8 cellular contexts compared by ENCODE assay signal in genomic region chr1:202019235-202019558, GRCh38. TPM values are rescaled to one million over a fixed set of nuclear protein-coding genes. Genes with fewer than 3 reads are reported as not detected.
A peak's percentile ranks its signal among the peaks of the same experiment; 100 is the strongest.
DNase-seq lines count a peak whose midpoint lies in the region; ATAC-seq, FAIRE-seq and TF ChIP-seq lines count a peak whose summit lies in the region.
"Not testable (repeated sequence)": the region's sequence is repeated elsewhere in the genome, so short reads cannot be mapped to it uniquely, and the experiment has no call there.

No MANE protein-coding gene starts in this region.

- peak overlapping the region in 10 of 11 experiments; percentile 14 to 55 (median 38); a peak in 15 of 22 replicates for H3K4me2 ChIP-seq in BLaER1 treated with 17β-estradiol and CSF1 and Interleukin-3, amounts not matched to agents 10 nM and 100 nM
- peak overlapping the region; percentile 83 for H3K4me2 ChIP-seq in HCT116 (ENCODE audit: low read length)
- H3K4me2 ChIP-seq in mesenchymal stem cell (ENCODE audit: low read length, poor library complexity, severe bottlenecking): not testable (repeated sequence)

- CTCF ChIA-PET in HCT116 (lab: Charles Lee): interaction anchor here (0.7 kb wide), 1 partner anchor 65 kb away, joined by 3 read pairs; no protein-coding TSS in a partner anchor
- CTCF ChIA-PET in RWPE1 (lab: Yijun Ruan, JAX): interaction anchor here (0.7 to 1.1 kb wide), 3 partner anchors 9 to 100 kb away, joined by 3 to 8 read pairs (median 3); partner anchors contain the start of gene ELF3

- peaks cover 11% of the 10 kb centered on the region for H3K79me1 ChIP-seq in mesenchymal stem cell (replicated peaks; ENCODE audit: low read length, poor library complexity, severe bottlenecking)

- not testable (repeated sequence) for H3K23ac ChIP-seq in mesenchymal stem cell (ENCODE audit: low read length in 2 of 2)

- TF ChIP-seq RAD21 in HCT116 (IDR thresholded peaks at IDR 0.05; ENCODE audit: low read depth): not testable (repeated sequence)

- WGBS in mesenchymal stem cell: 90% methylated on average over 8 of the region's 8 CpGs
- WGBS in pancreas, 2 donors: 70 to 72% methylated on average over 8 of the region's 8 CpGs

- H3K79me2 ChIP-seq in HCT116 (ENCODE audit: insufficient read depth, low read length): peaks cover 11% of the 10 kb centered on the region; the same call in 1 of the 2 replicates

- H2BK12ac ChIP-seq in mesenchymal stem cell (ENCODE audit: low read length in 2 of 2): not testable (repeated sequence)

- H3K14ac ChIP-seq in mesenchymal stem cell (ENCODE audit: low read length in 2 of 2): peak overlapping the region in 1 of 2 experiments; percentile 19

- H2BK120ac ChIP-seq in mesenchymal stem cell (ENCODE audit: low read depth, low read length): not testable (repeated sequence)

- not testable (repeated sequence) for H2AFZ ChIP-seq in HCT116 (ENCODE audit: low read depth, low read length, poor library complexity, severe bottlenecking); mesenchymal stem cell (ENCODE audit: low read depth, low read length)

- H3K4me3 ChIP-seq in BLaER1 treated with 17β-estradiol and CSF1 and Interleukin-3, amounts not matched to agents 10 nM and 100 nM; colonic mucosa; cardiac muscle cell; mesenchymal stem cell (ENCODE audit: insufficient read depth in 1 of 2, low read depth in 1 of 2, low read length in 2 of 2); pancreas; upper lobe of right lung: not testable (repeated sequence)
- H3K4me3 ChIP-seq in HCT116 (replicated peaks in 1 of 2; ENCODE audit: low read depth in 1 of 2, low read length in 2 of 2): peak overlapping the region; percentile 23 to 48; a peak in 3 of 4 replicates

- RAD21 ChIA-PET in HCT116 (lab: Charles Lee; ENCODE audit: low non-redundant PET in 1 of 2, low total read pairs in 2 of 2, uncharacterized antibody in 2 of 2, unreplicated experiment in 2 of 2): not testable (repeated sequence)

- not testable (repeated sequence) for H3K27ac ChIP-seq in BLaER1 treated with 17β-estradiol and CSF1 and Interleukin-3, amounts not matched to agents 10 nM and 100 nM; mesenchymal stem cell (ENCODE audit: low read length, poor library complexity, severe bottlenecking)
- H3K27ac ChIP-seq in HCT116 (ENCODE audit: low read depth, low read length) (peak overlapping the region; percentile 94), RWPE1 (peak overlapping the region; percentile 89), colonic mucosa (peak overlapping the region; percentile 93), cardiac muscle cell (peak overlapping the region; percentile 76), pancreas (peak overlapping the region in 3 of 4 donors; percentile 68 to 97 (median 91)), upper lobe of right lung (peak overlapping the region; percentile 70)

- intact Hi-C loops in HCT116 (cut with micrococcal nuclease); pancreas (cut with DNase I); upper lobe of right lung (cut with DNase I): not testable (repeated sequence)
- intact Hi-C loops in colonic mucosa (cut with DNase I): loop anchor here (2.0 kb wide), 1 partner anchor 68 kb away; no protein-coding TSS in a partner anchor

- not testable (repeated sequence) for H3K9me2 ChIP-seq in HCT116 (ENCODE audit: insufficient read depth)

- H3K36me3 ChIP-seq in BLaER1 treated with 17β-estradiol and CSF1 and Interleukin-3, amounts not matched to agents 10 nM and 100 nM; HCT116 (ENCODE audit: control insufficient read depth in 1 of 2, insufficient read depth in 2 of 2, low read length in 2 of 2); colonic mucosa; cardiac muscle cell: not testable (repeated sequence)
- H3K36me3 ChIP-seq in mesenchymal stem cell (ENCODE audit: control insufficient read depth in 1 of 2, insufficient read depth in 2 of 2, low read depth in 1 of 2, low read length in 2 of 2) (peaks cover 0 to 40% of the 10 kb centered on the region in 2 experiments), pancreas (peaks cover 0 to 26% (median 5%) of the 10 kb centered on the region in 3 donors), upper lobe of right lung (peaks cover 17% of the 10 kb centered on the region)

- peaks cover 0 to 15% (median 13%) of the 10 kb centered on the region in 10 experiments; a peak in 17 of 20 replicates for H3K4me1 ChIP-seq in BLaER1 treated with 17β-estradiol and CSF1 and Interleukin-3, amounts not matched to agents 10 nM and 100 nM
- H3K4me1 ChIP-seq in HCT116 (ENCODE audit: control insufficient read depth in 1 of 2, insufficient read depth in 2 of 2, low read length in 2 of 2): peaks cover 95 to 100% of the 10 kb centered on the region in 2 experiments
- H3K4me1 ChIP-seq in colonic mucosa, upper lobe of right lung: not testable (repeated sequence)
- peaks cover 20% of the 10 kb centered on the region for H3K4me1 ChIP-seq in cardiac muscle cell (ENCODE audit: low read depth)
- peaks cover 37% of the 10 kb centered on the region for H3K4me1 ChIP-seq in mesenchymal stem cell (ENCODE audit: control insufficient read depth, insufficient read depth, low read depth, low read length)
- peaks cover 35 to 43% (median 37%) of the 10 kb centered on the region in 3 donors for H3K4me1 ChIP-seq in pancreas

- not testable (repeated sequence) for BruUV-seq in HCT116 (replicated peaks; lab: Mats Ljungman, UMichigan)

- H3K9ac ChIP-seq in BLaER1 treated with 17β-estradiol and CSF1 and Interleukin-3, amounts not matched to agents 10 nM and 100 nM; mesenchymal stem cell (ENCODE audit: low read length): not testable (repeated sequence)
- H3K9ac ChIP-seq in HCT116 (ENCODE audit: low read length) (peak overlapping the region; percentile 66), colonic mucosa (ENCODE audit: low read depth in 2 of 2, low read length in 2 of 2) (peak overlapping the region; percentile 73 to 98)

- DNase-seq in HCT116 (ENCODE audit: low read depth, low spot score); colonic mucosa; cardiac muscle cell (ENCODE audit: low read depth in 1 of 2, low spot score in 1 of 2); mesenchymal stem cell; pancreas; upper lobe of right lung: not testable (repeated sequence)
- DNase-seq in RWPE1 (ENCODE audit: low spot score): peak; percentile 62

- H3K18ac ChIP-seq in mesenchymal stem cell (ENCODE audit: low read depth in 1 of 2, low read length in 2 of 2): peak overlapping the region in 1 of 2 experiments; percentile 52

- TF ChIP-seq POLR2A in HCT116 (IDR thresholded peaks at IDR 0.05; ENCODE audit: borderline replicate concordance, extremely low read depth, insufficient read depth, insufficient read length): not testable (repeated sequence)

- not testable (repeated sequence) for H2BK15ac ChIP-seq in mesenchymal stem cell (ENCODE audit: low read depth, poor library complexity, severe bottlenecking)

- not testable (repeated sequence) for H4K20me1 ChIP-seq in BLaER1 treated with 17β-estradiol and CSF1 and Interleukin-3, amounts not matched to agents 10 nM and 100 nM; HCT116 (ENCODE audit: insufficient read depth)

- H3K4ac ChIP-seq in mesenchymal stem cell (ENCODE audit: low read depth in 1 of 2, low read length in 2 of 2): not testable (repeated sequence)

- H3K27me3 ChIP-seq in BLaER1 treated with 17β-estradiol and CSF1 and Interleukin-3, amounts not matched to agents 10 nM and 100 nM; HCT116 (ENCODE audit: insufficient read depth, low read length); colonic mucosa; cardiac muscle cell; pancreas; upper lobe of right lung: not testable (repeated sequence)
- peaks cover 0 to 15% of the 10 kb centered on the region in 2 experiments for H3K27me3 ChIP-seq in mesenchymal stem cell (ENCODE audit: control insufficient read depth in 1 of 2, insufficient read depth in 1 of 2, low read length in 2 of 2)

- H4K91ac ChIP-seq in mesenchymal stem cell (ENCODE audit: low read length): peak overlapping the region; percentile 64

- H4K8ac ChIP-seq in mesenchymal stem cell (ENCODE audit: low read length): peak overlapping the region; percentile 35

- ATAC-seq in HCT116, pancreas, upper lobe of right lung: not testable (repeated sequence)

- not testable (repeated sequence) for FAIRE-seq in pancreas (lab: Jason Lieb, UNC)

- POLR2A ChIA-PET in HCT116 (lab: Charles Lee): interaction anchor here (9.1 kb wide), 1 partner anchor 8 kb away, joined by 174 read pairs; the partner anchor contains the start of gene ELF3
- POLR2A ChIA-PET in RWPE1 (lab: Yijun Ruan, JAX; ENCODE audit: low non-redundant PET): not testable (repeated sequence)

- not testable (repeated sequence) for H3K9me3 ChIP-seq in BLaER1 treated with 17β-estradiol and CSF1 and Interleukin-3, amounts not matched to agents 10 nM and 100 nM (replicated peaks in 1 of 11); HCT116 (ENCODE audit: control insufficient read depth in 1 of 2, insufficient read depth in 1 of 2, low read depth in 1 of 2, low read length in 2 of 2); colonic mucosa; cardiac muscle cell (ENCODE audit: low read depth); mesenchymal stem cell (ENCODE audit: control insufficient read depth, low read length); pancreas; upper lobe of right lung

- TF ChIP-seq CTCF in HCT116 (IDR thresholded peaks at IDR 0.05 in 2 of 3, conservative IDR thresholded peaks at IDR 0.05 in 1 of 3; ENCODE audit: borderline replicate concordance in 1 of 3, insufficient read depth in 1 of 3, low read depth in 2 of 3, low read length in 2 of 3); RWPE1 (conservative IDR thresholded peaks at IDR 0.05; ENCODE audit: low read depth); colonic mucosa (IDR thresholded peaks at IDR 0.05); cardiac muscle cell (IDR thresholded peaks at IDR 0.05; ENCODE audit: low read depth, low read length); pancreas (IDR thresholded peaks at IDR 0.05); upper lobe of right lung (IDR thresholded peaks at IDR 0.05): not testable (repeated sequence)

- H2BK5ac ChIP-seq in mesenchymal stem cell (ENCODE audit: low read depth, low read length, poor library complexity, severe bottlenecking): not testable (repeated sequence)

- H2AK5ac ChIP-seq in mesenchymal stem cell (ENCODE audit: low read length, severe bottlenecking): peak overlapping the region; percentile 7

RNA-seq across cellular contexts. Expression of gene ELF3, which starts 8.8 kb away (rescaled TPM):
- 200 TPM for total RNA-seq in HCT116 (2021; ENCODE audit: unreplicated experiment)
- 284 and 412 TPM in 2 replicates for polyA plus RNA-seq in HCT116 (2012)
- total RNA-seq in colonic mucosa: 1,000 to 10,000 TPM in 1 of 2 donors, 100 to 1,000 TPM in 1; 749 to 1,162 TPM
- total RNA-seq in cardiac muscle cell: 27.7 and 28.7 TPM in 2 replicates
- 22.6 and 35.2 TPM in 2 replicates for polyA plus RNA-seq in cardiac muscle cell
- polyA plus RNA-seq in mesenchymal stem cell (2013, experiment 1 of 2): 0.04 TPM
- 0.07 TPM for polyA plus RNA-seq in mesenchymal stem cell (2013, experiment 2 of 2)
- total RNA-seq in pancreas: 100 to 1,000 TPM in 5 of 6 donors, 10 to 100 TPM in 1; 99.3 to 278 (median 158) TPM
- 100 to 1,000 TPM; 284 to 447 TPM for polyA plus RNA-seq in pancreas
- total RNA-seq in upper lobe of right lung: 62.9 TPM

RNA-seq across cellular contexts. Expression of gene RNPEP, which starts 36.7 kb away (rescaled TPM):
- total RNA-seq in HCT116 (2021; ENCODE audit: unreplicated experiment) (85.9 TPM), colonic mucosa (100 to 1,000 TPM; 142 to 147 TPM), cardiac muscle cell (56.6 and 60.4 TPM in 2 replicates), pancreas (10 to 100 TPM; 19.8 to 37.6 (median 26.5) TPM), upper lobe of right lung (61.7 TPM)
- 57.2 and 67.7 TPM in 2 replicates for polyA plus RNA-seq in HCT116 (2012)
- polyA plus RNA-seq in cardiac muscle cell (52.6 and 66.0 TPM in 2 replicates), pancreas (10 to 100 TPM; 29.0 to 43.5 TPM)
- 45.3 TPM for polyA plus RNA-seq in mesenchymal stem cell (2013, experiment 1 of 2)
- 44.4 TPM for polyA plus RNA-seq in mesenchymal stem cell (2013, experiment 2 of 2)
